Comparison of ENCODE assay signal across 8 cellular contexts in the genomic region with DNA sequence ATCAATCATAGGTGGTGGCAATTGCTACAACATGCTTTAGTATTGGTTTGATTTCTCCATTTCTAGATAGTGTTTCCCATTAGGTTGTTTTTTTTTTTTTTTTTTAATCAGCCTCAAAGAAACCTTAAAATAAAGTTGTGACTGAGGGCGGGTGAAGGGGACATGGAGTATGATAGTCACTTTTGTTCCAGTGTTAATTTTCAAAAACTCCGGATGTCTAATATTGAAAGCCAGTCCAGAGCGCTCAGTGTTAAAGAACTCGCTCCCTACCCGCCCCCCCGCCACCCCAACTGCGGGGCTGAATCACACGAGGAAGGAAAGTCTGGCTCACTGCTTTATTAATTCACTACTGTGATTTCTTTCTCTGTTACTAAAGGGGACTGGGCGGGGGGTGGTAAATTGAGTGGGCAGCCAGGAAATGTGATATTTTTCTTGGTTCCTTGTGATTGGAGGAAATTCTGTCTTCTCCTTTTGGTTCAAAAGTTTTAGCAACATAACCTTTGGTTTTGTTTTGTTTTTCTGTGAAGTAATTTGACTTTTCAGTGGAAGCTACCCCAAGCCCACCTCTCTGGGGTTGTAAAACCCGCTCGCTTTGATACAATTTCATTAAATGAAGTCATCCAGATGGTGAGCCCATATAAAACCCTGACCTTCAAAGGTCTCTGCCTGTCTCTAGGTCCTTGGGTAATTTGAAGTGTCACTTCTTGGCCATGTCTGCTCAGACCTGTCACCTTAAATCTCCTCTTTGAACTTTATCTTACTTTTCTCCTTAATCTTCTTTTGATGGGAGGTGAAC. TPM values are rescaled to one million over a fixed set of nuclear protein-coding genes. Genes with fewer than 3 reads are reported as not detected.
A peak's percentile ranks its signal among the peaks of the same experiment; 100 is the strongest.
DNase-seq lines count a peak whose midpoint lies in the region; ATAC-seq and TF ChIP-seq lines count a peak whose summit lies in the region.

No MANE protein-coding gene starts in this region.

- intact Hi-C loops in dendritic cell treated with granulocyte-macrophage colony-stimulating factor and Interleukin-4, amounts not matched to agents 40 ng/mL and 50 ng/mL, for 4 days (cut with micrococcal nuclease) = no loop called here
- intact Hi-C loops in posterior cingulate gyrus (cut with DNase I) = no loop called here
- intact Hi-C loops in stomach (cut with DNase I; ENCODE audit: low total_unique reads) = no loop called here
- intact Hi-C loops in Right ventricle myocardium superior (cut with DNase I) = no loop called here

- peak overlapping the region; percentile 63 for H3K27ac Mint-ChIP-seq in dendritic cell treated with granulocyte-macrophage colony-stimulating factor and Interleukin-4, amounts not matched to agents 40 ng/mL and 50 ng/mL, for 4 days

- no peak overlapping the region for H3K27ac ChIP-seq in stomach

- peak overlapping the region; percentile 34 for H3K4me3 Mint-ChIP-seq in dendritic cell treated with granulocyte-macrophage colony-stimulating factor and Interleukin-4, amounts not matched to agents 40 ng/mL and 50 ng/mL, for 4 days

- H3K4me1 Mint-ChIP-seq in dendritic cell treated with granulocyte-macrophage colony-stimulating factor and Interleukin-4, amounts not matched to agents 40 ng/mL and 50 ng/mL, for 4 days (ENCODE audit: low read depth) = peaks cover 33% of the 10 kb centered on the region

- H3K27me3 ChIP-seq in stomach = no peaks in the 10 kb centered on the region

- no peaks in the 10 kb centered on the region for H3K9me3 ChIP-seq in stomach

- TF ChIP-seq POLR2A in stomach (IDR thresholded peaks at IDR 0.05) = no peak

- H3K4me3 ChIP-seq in GM12865 (ENCODE audit: low read depth, low read length) = peak overlapping the region; percentile 58
- no peak overlapping the region for H3K4me3 ChIP-seq in stomach

- TF ChIP-seq EP300 in stomach (IDR thresholded peaks at IDR 0.05) = no peak

- ATAC-seq in HG02610 (IDR thresholded peaks at IDR 0.05; ENCODE audit: unreplicated experiment) (peak; percentile 69), Right ventricle myocardium superior (ENCODE audit: poor library complexity) (no peak)

- TF ChIP-seq CTCF in GM12865 (IDR thresholded peaks at IDR 0.05; ENCODE audit: insufficient read depth, low read depth, low read length, missing control alignments) (no peak), stomach (IDR thresholded peaks at IDR 0.05) (no peak)

- H3K36me3 ChIP-seq in stomach = no peaks in the 10 kb centered on the region

- no peaks in the 10 kb centered on the region for H3K9me3 Mint-ChIP-seq in dendritic cell treated with granulocyte-macrophage colony-stimulating factor and Interleukin-4, amounts not matched to agents 40 ng/mL and 50 ng/mL, for 4 days

- no peaks in the 10 kb centered on the region for H3K36me3 Mint-ChIP-seq in dendritic cell treated with granulocyte-macrophage colony-stimulating factor and Interleukin-4, amounts not matched to agents 40 ng/mL and 50 ng/mL, for 4 days (ENCODE audit: low read depth)

- H3K4me1 ChIP-seq in stomach = no peaks in the 10 kb centered on the region

- DNase-seq in GM12865 (ENCODE audit: low read depth) (peak; percentile 80), T-helper 2 cell (peak in 3 of 5 experiments; percentile 15 to 78 (median 61)), posterior cingulate gyrus (no peak), stomach (no peak), Right ventricle myocardium superior (no peak)
- DNase-seq in stimulated activated CD4-positive, alpha-beta T cell treated with anti-CD3 and anti-CD28 coated beads, TNF-alpha, amount 100 ng/mL, for 24 hours (ENCODE audit: low read depth in 3 of 3) = peak; percentile 71 to 90 (median 74)

- WGBS in stomach, 5 donors = 59 to 77% (median 65%) methylated on average over 11 of the region's 11 CpGs

- H3K27me3 Mint-ChIP-seq in dendritic cell treated with granulocyte-macrophage colony-stimulating factor and Interleukin-4, amounts not matched to agents 40 ng/mL and 50 ng/mL, for 4 days = no peaks in the 10 kb centered on the region

RNA-seq across cellular contexts. Expression of a gene that starts 38.0 kb away (rescaled TPM):
- total RNA-seq in stomach = 10 to 100 TPM in 4 of 5 donors, 1 to 10 TPM in 1; 7.8 to 77.0 (median 34.1) TPM
- polyA plus RNA-seq in stomach = 10 to 100 TPM in 2 of 3 donors, 1 to 10 TPM in 1; 9.5 to 13.6 (median 11.2) TPM
- total RNA-seq in Right ventricle myocardium superior = 4.6 TPM

Comparison
In these comparisons a context has a peak if more than half of its experiments do, and no peak if none do; other contexts are left out.
1. DNase-seq: peak in GM12865 (single experiment), T-helper 2 cell (3 of 5) and stimulated activated CD4-positive, alpha-beta T cell treated with anti-CD3 and anti-CD28 coated beads, TNF-alpha, amount 100 ng/mL, for 24 hours (3 of 3); none in posterior cingulate gyrus (0 of 10), stomach (single experiment) and Right ventricle myocardium superior (single experiment).